ENCODE assay signal across 8 cellular contexts in the genomic region with DNA sequence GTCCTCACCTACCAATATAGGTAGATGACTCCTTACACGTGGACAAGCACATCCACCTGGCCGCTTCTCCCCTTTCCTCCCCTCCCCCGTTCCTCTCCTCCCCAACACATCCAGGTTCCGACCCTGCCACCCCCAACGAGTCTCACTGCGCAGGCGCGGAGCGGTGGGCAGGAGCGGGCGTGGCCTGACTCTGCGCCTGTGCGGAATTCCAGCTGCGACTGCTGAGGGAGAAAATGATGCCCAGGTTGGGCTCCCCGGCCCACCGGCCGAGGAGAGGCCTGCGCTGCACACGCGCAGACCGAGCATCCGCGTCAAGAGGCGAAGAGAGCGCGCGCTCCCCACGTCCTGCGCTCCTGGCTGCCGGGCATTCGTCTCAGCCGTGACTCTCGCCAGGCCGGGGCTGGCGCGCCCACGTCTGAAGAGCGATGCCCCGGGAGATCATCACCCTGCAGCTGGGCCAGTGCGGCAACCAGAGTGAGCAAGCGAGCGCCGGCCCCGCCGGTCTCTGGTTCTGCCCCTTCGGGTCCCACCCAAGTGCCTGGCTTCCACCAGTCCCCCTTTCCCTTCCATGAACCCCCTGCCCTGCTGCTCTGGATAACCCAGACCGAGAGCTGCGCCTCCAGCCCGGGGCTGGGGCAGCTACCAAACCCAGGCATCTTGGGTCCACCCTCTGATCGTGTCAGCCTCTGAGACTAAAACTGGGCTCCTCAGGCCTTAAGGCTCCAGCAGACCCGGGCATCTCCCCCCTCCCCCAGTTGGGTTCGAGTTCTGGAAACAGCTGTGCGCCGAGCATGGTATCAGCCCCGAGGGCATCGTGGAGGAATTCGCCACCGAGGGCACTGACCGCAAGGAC. TPM values are rescaled to one million over a fixed set of nuclear protein-coding genes. Genes with fewer than 3 reads are reported as not detected.
DNase-seq lines count a peak whose midpoint lies in the region; ATAC-seq and TF ChIP-seq lines count a peak whose summit lies in the region.

Gene TUBG2, plus strand, starts transcription at position 206 of the 853 bp plus-strand sequence. Its CDS starts 220 bp downstream, at position 426.

- H3K4me3 ChIP-seq in ectodermal cell (ENCODE audit: insufficient read depth, low read depth, low read length): peak within 1 kb of the TSS; percentile 72
- H3K4me3 ChIP-seq in lower lobe of right lung: peak within 1 kb of the TSS; percentile 68

- TF ChIP-seq CTCF in lower lobe of right lung (IDR thresholded peaks at IDR 0.05): no peak

- intact Hi-C loops in lower lobe of right lung (cut with DNase I): no loop called here

- ATAC-seq in HG03175 (IDR thresholded peaks at IDR 0.05; ENCODE audit: unreplicated experiment) (peak; percentile 44), lower lobe of right lung (peak; percentile 96 to 97), GM19455 (IDR thresholded peaks at IDR 0.05; ENCODE audit: unreplicated experiment) (no peak)

- H3K27ac ChIP-seq in ectodermal cell (ENCODE audit: insufficient read depth, low read depth, low read length, poor library complexity, severe bottlenecking) (peak within 1 kb of the TSS; percentile 6), lower lobe of right lung (peak within 1 kb of the TSS; percentile 73)

- H3K4me1 ChIP-seq in ectodermal cell (ENCODE audit: control insufficient read depth, insufficient read depth, low read length) (no peaks in the 10 kb centered on the region), lower lobe of right lung (peaks cover 7% of the 10 kb centered on the region)

- H3K27me3 ChIP-seq in ectodermal cell (ENCODE audit: control insufficient read depth, insufficient read depth, low read length, poor library complexity, severe bottlenecking) (no peaks in the 10 kb centered on the region), lower lobe of right lung (ENCODE audit: low read depth) (no peaks in the 10 kb centered on the region)

- no peaks in the 10 kb centered on the region for H3K9me3 ChIP-seq in ectodermal cell (ENCODE audit: control insufficient read depth, low read length)
- H3K9me3 ChIP-seq in lower lobe of right lung: no peaks in the 10 kb centered on the region

- peaks cover 2% of the 10 kb centered on the region for H3K36me3 ChIP-seq in ectodermal cell (ENCODE audit: control insufficient read depth, insufficient read depth, low read length)
- H3K36me3 ChIP-seq in lower lobe of right lung: peaks cover 11% of the 10 kb centered on the region

- DNase-seq in DMS53 treated with DMSO at 0.1 percent for 48 hours (lab: John Stamatoyannopoulos, UW; ENCODE audit: unreplicated experiment) (peak; percentile 91), NCI-H69 (lab: John Stamatoyannopoulos, UW) (peak; percentile 98), lower lobe of right lung (peak; percentile 88)
- peak; percentile 55 to 60 for DNase-seq in activated CD8-positive, alpha-beta memory T cell treated with anti-CD3 and anti-CD28 coated beads for 1 hour (ENCODE audit: extremely low read depth in 1 of 2, low read depth in 1 of 2)
- peak; percentile 66 to 72 (median 72) for DNase-seq in stimulated activated CD4-positive, alpha-beta T cell treated with anti-CD3 and anti-CD28 coated beads, TNF-alpha, amount 100 ng/mL, for 4 hours (ENCODE audit: low read depth in 3 of 3)

- WGBS in ectodermal cell, 2 experiments: 1% methylated on average over 54 to 56 of the region's 59 CpGs

RNA-seq across cellular contexts. Expression of gene TUBG2, which starts in this region (rescaled TPM):
- polyA plus RNA-seq in ectodermal cell (2013, experiment 1 of 4): 28.1 TPM
- 23.8 TPM for polyA plus RNA-seq in ectodermal cell (2013, experiment 2 of 4)
- polyA plus RNA-seq in ectodermal cell (2013, experiment 3 of 4): 24.7 TPM
- polyA plus RNA-seq in ectodermal cell (2013, experiment 4 of 4): 25.4 TPM
- total RNA-seq in lower lobe of right lung: 16.8 TPM
